31 cellular contexts compared by ENCODE assay signal in the genomic region with DNA sequence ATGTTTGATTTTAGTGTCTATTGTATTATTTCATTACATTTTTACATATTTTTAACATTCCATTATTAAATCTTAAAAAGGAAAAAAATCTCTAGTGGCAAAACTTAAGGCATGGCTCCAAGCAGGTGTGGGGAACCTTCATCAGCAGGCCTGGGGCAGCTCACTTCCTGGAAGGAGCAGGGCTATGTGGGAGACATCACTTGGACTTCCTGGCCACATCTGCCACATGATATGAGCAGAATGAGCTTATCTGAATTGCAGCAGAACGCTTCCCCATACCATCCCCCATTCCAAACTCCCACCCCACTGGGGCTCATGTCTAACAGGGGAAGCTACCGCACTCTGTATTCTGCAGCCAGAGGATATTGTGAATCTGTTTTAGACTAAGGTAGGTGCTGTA. TPM values are rescaled to one million over a fixed set of nuclear protein-coding genes. Genes with fewer than 3 reads are reported as not detected.
"Had no signal": no experiment of that assay in that cellular context is flagged by ENCODE, and none has a peak within 500 bp of the region (broad histone marks: within the 10 kb centered on the region; RNA-seq: fewer than 3 reads in every experiment).

No MANE protein-coding gene starts in this region.

- ATAC-seq: activated CD4-positive, CD25-positive, alpha-beta regulatory T cell treated with anti-CD3 and anti-CD28 coated beads, Interleukin-2, amount 50 U/mL, for 24 hours; activated CD8-positive, alpha-beta T cell treated with anti-CD3 and anti-CD28 coated beads for 36 hours; activated naive CD8-positive, alpha-beta T cell treated with anti-CD3 and anti-CD28 coated beads, Interleukin-2, amount 50 U/mL, for 24 hours; activated T-cell treated with anti-CD3 and anti-CD28 coated beads, Interleukin-2, amount 50 U/mL, for 4 hours; activated T-helper 17 cell treated with anti-CD3 and anti-CD28 coated beads, Interleukin-2, amount 50 U/mL, for 72 hours; body of pancreas had no signal

- DNase-seq: activated B cell treated with CpG ODN at 0.5 μM for 24 hours; activated CD4-positive, alpha-beta T cell treated with anti-CD3 and anti-CD28 coated beads for 48 hours; activated CD4-positive, alpha-beta T cell treated with anti-CD3 and anti-CD28 coated beads, Interleukin-2, amount 50 U/mL, for 1 hour; activated CD4-positive, alpha-beta T cell treated with anti-CD3 and anti-CD28 coated beads, Interleukin-2, amount 50 U/mL, for 48 hours; activated CD8-positive, alpha-beta memory T cell treated with anti-CD3 and anti-CD28 coated beads for 24 hours; activated CD8-positive, alpha-beta T cell treated with anti-CD3 and anti-CD28 coated beads for 36 hours; activated effector memory CD4-positive, alpha-beta T cell treated with Interleukin-2 at 50 U/mL for 16 hours; activated gamma-delta T cell treated with Interleukin-2 at 50 U/mL for 16 hours; activated naive CD4-positive, alpha-beta T cell treated with anti-CD3 and anti-CD28 coated beads for 36 hours; activated naive CD8-positive, alpha-beta T cell treated with anti-CD3 and anti-CD28 coated beads for 36 hours; activated naive CD8-positive, alpha-beta T cell treated with anti-CD3 and anti-CD28 coated beads, Interleukin-2, amount 50 U/mL, for 24 hours; activated T-cell treated with anti-CD3 and anti-CD28 coated beads, Interleukin-2, amount 50 U/mL, for 4 hours; adrenal gland; amygdala; aorta; body of pancreas; caudate nucleus; effector CD8-positive, alpha-beta T cell; foreskin fibroblast; head of caudate nucleus; hippocampal formation; T-helper 2 cell; WERI-Rb-1 had no signal

- H3K27ac ChIP-seq: adrenal gland, body of pancreas, epithelial cell of prostate, WERI-Rb-1 had no signal

- H3K4me1 ChIP-seq: adrenal gland, body of pancreas had no signal

- H3K36me3 ChIP-seq: adrenal gland, WERI-Rb-1 had no signal

- H3K4me3 ChIP-seq: adrenal gland, body of pancreas had no signal

- FAIRE-seq: colon, endometrium, endothelial cell of umbilical vein, frontal cortex had no signal

- H3K9me3 ChIP-seq: adrenal gland had no signal

RNA-seq across cellular contexts. Expression of a gene that starts 35.0 kb away (rescaled TPM):
- total RNA-seq: activated CD8-positive, alpha-beta T cell treated with anti-CD3 and anti-CD28 coated beads for 36 hours; activated T-helper 17 cell treated with anti-CD3 and anti-CD28 coated beads, Interleukin-2, amount 50 U/mL, for 72 hours; adrenal gland; endothelial cell of umbilical vein had no signal
- polyA plus RNA-seq: adrenal gland, aorta, endothelial cell of umbilical vein, esophagus had no signal
